In the genomic region with DNA sequence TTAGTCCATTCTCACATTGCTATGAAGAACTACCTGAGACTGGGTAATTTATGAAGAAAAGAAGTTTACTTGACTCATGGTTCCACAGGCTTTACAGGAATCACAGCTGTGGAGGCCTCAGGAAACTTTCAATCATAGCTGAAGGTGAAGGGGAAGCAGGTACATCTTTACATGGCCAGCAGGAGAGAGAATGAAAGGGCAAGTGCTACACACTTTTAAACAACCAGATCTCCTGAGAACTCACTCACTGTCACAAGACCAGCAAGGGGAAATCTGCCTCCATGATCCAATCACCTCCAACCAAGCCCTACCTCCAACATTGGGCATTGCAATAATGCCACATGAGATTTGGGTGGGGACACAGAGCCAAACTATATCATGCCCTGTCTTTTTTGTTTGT, we compare ENCODE assay signal across 35 cellular contexts. TPM values are rescaled to one million over a fixed set of nuclear protein-coding genes. Genes with fewer than 3 reads are reported as not detected.
"Had no signal": no experiment of that assay in that cellular context is flagged by ENCODE, and none has a peak within 500 bp of the region (broad histone marks: within the 10 kb centered on the region; RNA-seq: fewer than 3 reads in every experiment).

No MANE protein-coding gene starts in this region.

- H3K27ac Mint-ChIP-seq: dendritic cell treated with granulocyte-macrophage colony-stimulating factor and Interleukin-4, amounts not matched to agents 40 ng/mL and 50 ng/mL, for 4 days; effector memory CD8-positive, alpha-beta T cell; endodermal cell; mesothelial cell of epicardium; naive thymus-derived CD8-positive, alpha-beta T cell had no signal

- H3K4me3 Mint-ChIP-seq: dendritic cell treated with granulocyte-macrophage colony-stimulating factor and Interleukin-4, amounts not matched to agents 40 ng/mL and 50 ng/mL, for 4 days; effector memory CD8-positive, alpha-beta T cell; endodermal cell; mesothelial cell of epicardium; naive thymus-derived CD8-positive, alpha-beta T cell had no signal

- H3K36me3 ChIP-seq: colonic mucosa, esophagus squamous epithelium, gastrocnemius medialis, heart right ventricle, left lung, lower lobe of right lung had no signal

- H3K27ac ChIP-seq: colonic mucosa, epithelial cell of prostate, esophagus squamous epithelium, gastrocnemius medialis, heart right ventricle, left lung, lower lobe of right lung had no signal

- DNase-seq: colonic mucosa; cortex of kidney; effector CD8-positive, alpha-beta T cell; effector memory CD8-positive, alpha-beta T cell; endodermal cell; erythroblast; esophagus squamous epithelium; foreskin fibroblast; foreskin melanocyte; gastrocnemius medialis; glutamatergic neuron; head of caudate nucleus; heart right ventricle; hippocampal formation; left cardiac atrium; left lung; left ventricle myocardium superior; lower lobe of right lung; mesenchymal stem cell; naive thymus-derived CD8-positive, alpha-beta T cell had no signal

- H3K4me3 ChIP-seq: colonic mucosa, esophagus squamous epithelium, gastrocnemius medialis, heart right ventricle, left lung, lower lobe of right lung had no signal

- H3K27me3 ChIP-seq: colonic mucosa, gastrocnemius medialis, heart right ventricle had no signal

- H3K4me1 ChIP-seq: colonic mucosa had no signal

- FAIRE-seq: endometrium, islet of Langerhans, keratinocyte had no signal

- H3K9me3 ChIP-seq: colonic mucosa, gastrocnemius medialis, lower lobe of right lung had no signal

- H3K4me1 Mint-ChIP-seq: endodermal cell, mesothelial cell of epicardium had no signal

- H3K36me3 Mint-ChIP-seq: mesothelial cell of epicardium had no signal

- ATAC-seq: effector memory CD8-positive, alpha-beta T cell; esophagus mucosa; gastrocnemius medialis; heart right ventricle; left cardiac atrium; left lung; left ventricle myocardium superior; lower lobe of right lung; naive thymus-derived CD8-positive, alpha-beta T cell had no signal

RNA-seq across cellular contexts. Expression of a gene that starts 3.5 kb away (rescaled TPM):
- total RNA-seq: dermis microvascular lymphatic vessel endothelial cell; endodermal cell; glomerular endothelial cell; kidney epithelial cell; lung microvascular endothelial cell; mesothelial cell of epicardium; mononuclear cell; naive thymus-derived CD8-positive, alpha-beta T cell had no signal
- polyA plus RNA-seq: keratinocyte; naive thymus-derived CD8-positive, alpha-beta T cell had no signal

RNA-seq across cellular contexts. Expression of a gene that starts 6.2 kb away (rescaled TPM):
- total RNA-seq: colonic mucosa, dermis microvascular lymphatic vessel endothelial cell, endodermal cell, esophagus mucosa, esophagus squamous epithelium, gastrocnemius medialis, glomerular endothelial cell, heart right ventricle, kidney epithelial cell, left cardiac atrium, left lung, left ventricle myocardium superior, lower leg skin, lower lobe of right lung, lung microvascular endothelial cell, mesenteric fat pad, mesothelial cell of epicardium, mononuclear cell, mucosa of gallbladder had no signal
- polyA plus RNA-seq: heart right ventricle; keratinocyte; naive thymus-derived CD8-positive, alpha-beta T cell had no signal

RNA-seq across cellular contexts. Expression of a gene that starts 9.1 kb away (rescaled TPM):
- total RNA-seq: glomerular endothelial cell, kidney epithelial cell, lung microvascular endothelial cell, mononuclear cell had no signal
- polyA plus RNA-seq: keratinocyte had no signal

RNA-seq across cellular contexts. Expression of a gene that starts 12.5 kb away (rescaled TPM):
- total RNA-seq: esophagus mucosa; esophagus squamous epithelium; gastrocnemius medialis; kidney epithelial cell; left lung; lower leg skin; lower lobe of right lung; lung microvascular endothelial cell; mononuclear cell; mucosa of gallbladder; naive thymus-derived CD8-positive, alpha-beta T cell had no signal
- polyA plus RNA-seq: keratinocyte; naive thymus-derived CD8-positive, alpha-beta T cell had no signal
